ENCODE assay signal across 1 cellular context in genomic region chr19:47309038-47309437, GRCh38.
TF ChIP-seq lines count a peak whose summit lies in the region.

No MANE protein-coding gene starts in this region.

TF ChIP-seq in GM23338, 12 proteins besides CTCF, POLR2A, EP300 and RAD21 (continued from another document):
- no peak for TF ChIP-seq ZNF462 (CRISPR knock-in tag; IDR thresholded peaks at IDR 0.05)
